2 cellular contexts compared by ENCODE assay signal in genomic region chr5:95924720-95925119, GRCh38.
TF ChIP-seq lines count a peak whose summit lies in the region.

No MANE protein-coding gene starts in this region.

TF ChIP-seq in HepG2, 621 proteins besides CTCF, POLR2A, EP300 and RAD21 (continued from another document and continues in another):
- TF ChIP-seq PBX3 (CRISPR knock-in tag; IDR thresholded peaks at IDR 0.05; ENCODE audit: borderline replicate concordance): no peak
- TF ChIP-seq ETS1 (CRISPR knock-in tag; IDR thresholded peaks at IDR 0.05): no peak
- 0 out of 2 replicates have a peak, but pooled peaks have one; percentile 48 for TF ChIP-seq ZNF792 (CRISPR knock-in tag; IDR thresholded peaks at IDR 0.05)
- TF ChIP-seq ZNF879 (CRISPR knock-in tag; IDR thresholded peaks at IDR 0.05): no peak
- TF ChIP-seq KMT2B (CRISPR knock-in tag; IDR thresholded peaks at IDR 0.05): 0 out of 2 replicates have a peak, but pooled peaks have one; percentile 35
- TF ChIP-seq ELF4 (CRISPR knock-in tag; IDR thresholded peaks at IDR 0.05; ENCODE audit: borderline replicate concordance): no peak
- no peak for TF ChIP-seq SP2 (CRISPR knock-in tag; IDR thresholded peaks at IDR 0.05)
- no peak for TF ChIP-seq ZC3H13 (CRISPR knock-in tag; IDR thresholded peaks at IDR 0.05)
- peak; percentile 38; the same call in 1 of the 2 replicates for TF ChIP-seq FOXJ3 (CRISPR knock-in tag; IDR thresholded peaks at IDR 0.05; ENCODE audit: borderline replicate concordance)
- TF ChIP-seq ZXDC (CRISPR knock-in tag; IDR thresholded peaks at IDR 0.05): no peak
- TF ChIP-seq ZNF556 (CRISPR knock-in tag; IDR thresholded peaks at IDR 0.05; ENCODE audit: borderline replicate concordance): no peak
- 0 out of 2 replicates have a peak, but pooled peaks have one; percentile 39 for TF ChIP-seq ZMYM2 (CRISPR knock-in tag; IDR thresholded peaks at IDR 0.05)
- no peak for TF ChIP-seq MYNN (CRISPR knock-in tag; IDR thresholded peaks at IDR 0.05; ENCODE audit: low read depth)
- TF ChIP-seq ZNF292 (CRISPR knock-in tag; IDR thresholded peaks at IDR 0.05; ENCODE audit: borderline replicate concordance, low read depth): peak; percentile 61; the same call in 1 of the 2 replicates
- TF ChIP-seq KAT8 (CRISPR knock-in tag; IDR thresholded peaks at IDR 0.05): peak; percentile 46; the same call in 1 of the 2 replicates
- no peak for TF ChIP-seq ZNF788 (CRISPR knock-in tag; IDR thresholded peaks at IDR 0.05; ENCODE audit: borderline replicate concordance)
- TF ChIP-seq ZMAT3 (CRISPR knock-in tag; conservative IDR thresholded peaks at IDR 0.05): no peak
- TF ChIP-seq ETV5 (CRISPR knock-in tag; IDR thresholded peaks at IDR 0.05; ENCODE audit: borderline replicate concordance): peak; percentile 60; the same call in 1 of the 2 replicates
- TF ChIP-seq RBAK (CRISPR knock-in tag; IDR thresholded peaks at IDR 0.05): no peak
- TF ChIP-seq ZNF574 (CRISPR knock-in tag; IDR thresholded peaks at IDR 0.05): 0 out of 2 replicates have a peak, but pooled peaks have one; percentile 26
- no peak for TF ChIP-seq IRF9 (CRISPR knock-in tag; IDR thresholded peaks at IDR 0.05; ENCODE audit: borderline replicate concordance)
- no peak for TF ChIP-seq SRSF4 (IDR thresholded peaks at IDR 0.05; ENCODE audit: low read depth, low read length, poor library complexity, severe bottlenecking)

TF ChIP-seq in GM23338, 12 proteins besides CTCF, POLR2A, EP300 and RAD21:
- TF ChIP-seq ZNF462 (CRISPR knock-in tag; IDR thresholded peaks at IDR 0.05) (no peak), JUNB (IDR thresholded peaks at IDR 0.05; ENCODE audit: unreplicated experiment) (no peak), EZH2 (IDR thresholded peaks at IDR 0.05; ENCODE audit: low read depth, unreplicated experiment) (no peak), EZH2phosphoT487 (IDR thresholded peaks at IDR 0.05; ENCODE audit: unreplicated experiment) (no peak), ZNF331 (CRISPR knock-in tag; IDR thresholded peaks at IDR 0.05; ENCODE audit: low read depth) (no peak), REST (IDR thresholded peaks at IDR 0.05; ENCODE audit: unreplicated experiment) (no peak), ETS1 (IDR thresholded peaks at IDR 0.05) (no peak), STAT1 (IDR thresholded peaks at IDR 0.05; ENCODE audit: unreplicated experiment) (no peak), NANOG (IDR thresholded peaks at IDR 0.05; ENCODE audit: borderline replicate concordance) (no peak), ZNF114 (CRISPR knock-in tag; IDR thresholded peaks at IDR 0.05) (no peak), CREB1 (CRISPR knock-in tag; IDR thresholded peaks at IDR 0.05; ENCODE audit: low read depth) (no peak), POLR2AphosphoS5 (IDR thresholded peaks at IDR 0.05; ENCODE audit: low read depth) (no peak)
